ENCODE assay signal across 22 cellular contexts in the genomic region with DNA sequence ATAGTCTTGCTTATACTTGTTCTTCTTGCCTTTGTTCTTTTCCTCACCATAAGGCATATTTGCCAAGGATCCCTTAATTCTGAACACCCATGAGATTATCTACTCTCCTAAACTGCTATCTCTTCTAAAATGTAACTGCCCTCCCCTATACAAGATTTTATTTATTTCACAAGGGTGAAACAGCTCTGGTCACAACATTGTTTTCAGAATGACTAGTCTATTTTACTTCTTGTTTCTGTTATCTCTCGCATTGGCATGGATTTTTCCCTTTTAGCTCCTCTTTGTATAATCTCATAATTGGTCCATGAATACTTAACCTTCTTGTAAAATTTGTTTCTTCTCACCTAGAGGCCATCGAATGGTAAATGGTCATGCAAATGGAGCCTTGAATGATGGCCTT.
"Had no signal": no experiment of that assay in that cellular context is flagged by ENCODE, and none has a peak within 500 bp of the region (broad histone marks: within the 10 kb centered on the region; RNA-seq: fewer than 3 reads in every experiment).

No MANE protein-coding gene starts in this region.

- DNase-seq: activated CD4-positive, alpha-beta memory T cell treated with anti-CD3 and anti-CD28 coated beads for 36 hours; activated CD4-positive, alpha-beta T cell treated with anti-CD3 and anti-CD28 coated beads for 36 hours; activated CD8-positive, alpha-beta memory T cell treated with anti-CD3 and anti-CD28 coated beads, Interleukin-2, amount 10 ng/mL, durations not matched to agents 7 days and 5 days; activated naive CD4-positive, alpha-beta T cell treated with Interleukin-2 at 50 U/mL for 16 hours; activated naive CD8-positive, alpha-beta T cell treated with anti-CD3 and anti-CD28 coated beads, Interleukin-2, amount 10 ng/mL, durations not matched to agents 7 days and 5 days; activated T-cell treated with anti-CD3 and anti-CD28 coated beads, Interleukin-2, amount 50 U/mL, for 1 hour; amygdala; effector CD8-positive, alpha-beta T cell; heart left ventricle; left ventricle myocardium inferior; mammary epithelial cell; midbrain; nucleus accumbens; posterior cingulate gyrus; spleen; stimulated activated CD4-positive, alpha-beta T cell treated with anti-CD3 and anti-CD28 coated beads, Interleukin-4, amount 100 ng/mL, for 4 hours; stimulated activated naive B cell treated with anti-CD40 and anti-IgM and Interleukin-4, amounts not matched to agents 10 μg/mL and 1 μg/mL and 100 μg/mL, for 72 hours; upper lobe of right lung had no signal

- ATAC-seq: activated CD4-positive, alpha-beta T cell treated with anti-CD3 and anti-CD28 coated beads for 36 hours; activated CD8-positive, alpha-beta memory T cell treated with anti-CD3 and anti-CD28 coated beads, Interleukin-2, amount 10 ng/mL, durations not matched to agents 7 days and 5 days; activated T-helper 17 cell treated with anti-CD3 and anti-CD28 coated beads, Interleukin-2, amount 50 U/mL, for 72 hours; esophagus mucosa; gastroesophageal sphincter; heart left ventricle; stimulated activated naive B cell treated with anti-CD40 and anti-IgM and Interleukin-4, amounts not matched to agents 10 μg/mL and 1 μg/mL and 100 μg/mL, for 72 hours; upper lobe of right lung; WTC11 had no signal
